12 cellular contexts compared by ENCODE assay signal in genomic region chr1:30755334-30755733, GRCh38. TPM values are rescaled to one million over a fixed set of nuclear protein-coding genes. Genes with fewer than 3 reads are reported as not detected.
DNase-seq lines count a peak whose midpoint lies in the region; ATAC-seq and TF ChIP-seq lines count a peak whose summit lies in the region.
"Had no signal": no experiment of that assay in that cellular context is flagged by ENCODE, and none has a peak within 500 bp of the region (broad histone marks: within the 10 kb centered on the region; RNA-seq: fewer than 3 reads in every experiment).

No MANE protein-coding gene starts in this region.

- peak overlapping the region; percentile 94 for H3K4me3 Mint-ChIP-seq in activated T-cell treated with anti-CD3 and anti-CD28 coated beads, Interleukin-2, amount 50 U/mL, for 24 hours
- H3K4me3 Mint-ChIP-seq in T-helper 17 cell, result peak overlapping the region; percentile 100
- H3K4me3 Mint-ChIP-seq: endodermal cell had no signal

- H3K36me3 ChIP-seq in right lobe of liver (no peaks in the 10 kb centered on the region), tibial artery (no peaks in the 10 kb centered on the region)
- H3K36me3 ChIP-seq: right atrium auricular region had no signal

- WGBS in right lobe of liver (ENCODE audit: insufficient coverage, low coverage, low lambda C conversion rate, missing lambda C conversion rate), result 74% methylated on average over 6 of the region's 6 CpGs

- H3K27ac ChIP-seq in right lobe of liver (peak overlapping the region in 1 of 3 donors; percentile 51), tibial artery (no peak overlapping the region)

- H3K27me3 Mint-ChIP-seq in activated T-cell treated with anti-CD3 and anti-CD28 coated beads, Interleukin-2, amount 50 U/mL, for 24 hours, result no peaks in the 10 kb centered on the region
- no peaks in the 10 kb centered on the region for H3K27me3 Mint-ChIP-seq in T-helper 17 cell

- H3K9me3 Mint-ChIP-seq in activated T-cell treated with anti-CD3 and anti-CD28 coated beads, Interleukin-2, amount 50 U/mL, for 24 hours, result no peaks in the 10 kb centered on the region
- H3K9me3 Mint-ChIP-seq: endodermal cell had no signal

- H3K4me1 ChIP-seq in right lobe of liver (peaks cover 0 to 7% (median 0%) of the 10 kb centered on the region in 4 donors), tibial artery (no peaks in the 10 kb centered on the region)
- H3K4me1 ChIP-seq: right atrium auricular region had no signal

- intact Hi-C loops in right lobe of liver (cut with DNase I) (no loop called here), tibial artery (cut with DNase I; ENCODE audit: low total_unique reads) (no loop called here)

- no peaks in the 10 kb centered on the region for H3K9me3 ChIP-seq in T-helper 17 cell (ENCODE audit: control insufficient read depth, low read length, poor library complexity, severe bottlenecking)
- no peaks in the 10 kb centered on the region for H3K9me3 ChIP-seq in right lobe of liver
- no peaks in the 10 kb centered on the region for H3K9me3 ChIP-seq in tibial artery
- H3K9me3 ChIP-seq: right atrium auricular region had no signal

- no peak for DNase-seq in activated T-cell treated with anti-CD3 and anti-CD28 coated beads, Interleukin-2, amount 50 U/mL, for 24 hours
- no peak for DNase-seq in activated T-cell treated with anti-CD3 and anti-CD28 coated beads for 4 hours
- DNase-seq in T-helper 17 cell, result no peak
- DNase-seq in right lobe of liver, result no peak
- DNase-seq in tibial artery, result no peak
- DNase-seq in NCI-H2171 (lab: John Stamatoyannopoulos, UW), result no peak
- DNase-seq in Ammon's horn (ENCODE audit: low spot score), result no peak
- DNase-seq: activated CD4-positive, CD25-positive, alpha-beta regulatory T cell; amniotic stem cell; endodermal cell had no signal

- peaks cover 92% of the 10 kb centered on the region for H3K4me1 Mint-ChIP-seq in activated T-cell treated with anti-CD3 and anti-CD28 coated beads, Interleukin-2, amount 50 U/mL, for 24 hours (ENCODE audit: low read depth)
- peaks cover 76% of the 10 kb centered on the region for H3K4me1 Mint-ChIP-seq in T-helper 17 cell

- H3K27ac Mint-ChIP-seq in activated T-cell treated with anti-CD3 and anti-CD28 coated beads, Interleukin-2, amount 50 U/mL, for 24 hours, result peak overlapping the region; percentile 98
- peak overlapping the region; percentile 100 for H3K27ac Mint-ChIP-seq in T-helper 17 cell
- H3K27ac Mint-ChIP-seq: endodermal cell had no signal

- H3K27me3 ChIP-seq in right lobe of liver, result no peaks in the 10 kb centered on the region
- peaks cover 0 to 8% of the 10 kb centered on the region in 2 donors for H3K27me3 ChIP-seq in tibial artery
- H3K27me3 ChIP-seq: right atrium auricular region had no signal

- TF ChIP-seq CTCF in right lobe of liver (IDR thresholded peaks at IDR 0.05) (no peak), tibial artery (IDR thresholded peaks at IDR 0.05) (no peak)

- H3K4me3 ChIP-seq in right lobe of liver, result peak overlapping the region; percentile 18 to 46 (median 33)
- H3K4me3 ChIP-seq in tibial artery, result peak overlapping the region; percentile 17 to 28

- TF ChIP-seq POLR2A in right lobe of liver (IDR thresholded peaks at IDR 0.05), result no peak

- peaks cover 51% of the 10 kb centered on the region for H3K36me3 Mint-ChIP-seq in activated T-cell treated with anti-CD3 and anti-CD28 coated beads, Interleukin-2, amount 50 U/mL, for 24 hours (ENCODE audit: low read depth)
- peaks cover 13% of the 10 kb centered on the region for H3K36me3 Mint-ChIP-seq in T-helper 17 cell (ENCODE audit: low read depth)

- ATAC-seq in T-helper 17 cell (no peak), right lobe of liver (no peak), HG03354 (IDR thresholded peaks at IDR 0.05; ENCODE audit: poor library complexity, severe bottlenecking, unreplicated experiment) (no peak)

RNA-seq across cellular contexts. Expression of gene LAPTM5, which starts 2.2 kb away (rescaled TPM):
- 100 to 1,000 TPM; 563 to 601 TPM for total RNA-seq in T-helper 17 cell
- 10 to 100 TPM; 21.2 to 81.0 (median 29.8) TPM for total RNA-seq in right lobe of liver
- total RNA-seq: endodermal cell had no signal

RNA-seq across cellular contexts. Expression of gene MATN1, which starts 31.9 kb away (rescaled TPM):
- total RNA-seq in T-helper 17 cell (1 to 10 TPM; 2.1 to 3.7 TPM), right lobe of liver (not detected)
- total RNA-seq: endodermal cell, right atrium auricular region had no signal

Comparison
In these comparisons a context has a peak if more than half of its experiments do, and no peak if none do; other contexts are left out.
1. RNA of gene LAPTM5, which starts 2.2 kb away (total RNA-seq): 563 to 601 TPM in T-helper 17 cell; 21.2 to 81.0 TPM in right lobe of liver; every median in the first group is over 4 times any median in the second.